ENCODE assay signal across 8 cellular contexts in the genomic region with DNA sequence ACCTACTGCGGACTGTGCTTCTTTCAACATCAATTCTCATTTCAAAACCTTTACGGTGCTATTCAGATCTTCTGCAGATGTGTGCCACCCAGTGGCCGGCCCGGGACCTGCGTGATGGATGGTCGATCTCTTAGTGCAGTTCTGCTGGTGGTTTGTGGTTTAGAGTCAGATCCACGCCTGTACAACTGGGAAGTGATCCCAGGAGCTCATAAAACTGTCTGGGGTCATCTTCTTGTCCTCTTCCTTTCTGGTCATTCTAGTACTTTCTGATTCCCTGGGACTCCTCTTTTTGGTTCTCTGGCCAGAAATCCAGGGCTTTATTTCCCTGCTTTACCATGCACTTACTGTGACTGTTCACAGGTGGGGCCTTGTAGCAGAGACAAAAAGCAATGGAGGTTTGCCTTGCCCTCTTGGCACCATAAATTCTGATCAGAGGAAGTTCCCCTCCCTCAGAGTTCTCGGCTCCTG. TPM values are rescaled to one million over a fixed set of nuclear protein-coding genes. Genes with fewer than 3 reads are reported as not detected.
DNase-seq lines count a peak whose midpoint lies in the region; ATAC-seq and TF ChIP-seq lines count a peak whose summit lies in the region.

No MANE protein-coding gene starts in this region.

- DNase-seq in AG09309 (ENCODE audit: low read depth) (peak; percentile 90), mucosa of descending colon (peak; percentile 84 to 97 (median 92))
- peak; percentile 74 for DNase-seq in Jurkat, Clone E6-1 (ENCODE audit: low read depth, low spot score)
- DNase-seq in activated CD8-positive, alpha-beta memory T cell treated with anti-CD3 and anti-CD28 coated beads, Interleukin-2, amount 50 U/mL, for 1 hour (ENCODE audit: extremely low read depth), result peak; percentile 47
- peak; percentile 59 to 61 for DNase-seq in stimulated activated CD8-positive, alpha-beta memory T cell treated with anti-CD3 and anti-CD28 coated beads, Interleukin-4, amount 100 ng/mL, for 4 hours (ENCODE audit: low read depth in 2 of 2, low spot score in 1 of 2)

- ATAC-seq in GM18909 (IDR thresholded peaks at IDR 0.05; ENCODE audit: poor library complexity, unreplicated experiment), result peak; percentile 77
- peak; percentile 99 for ATAC-seq in mucosa of descending colon

- no peaks in the 10 kb centered on the region for H4K20me1 ChIP-seq in OCI-LY3 (ENCODE audit: insufficient read depth, low read length)

- H3K4me1 ChIP-seq in OCI-LY3 (ENCODE audit: low read length) (peaks cover 20% of the 10 kb centered on the region), endocrine pancreas (ENCODE audit: control insufficient read depth, insufficient read depth, low read length) (no peaks in the 10 kb centered on the region), mucosa of descending colon (ENCODE audit: low read depth) (no peaks in the 10 kb centered on the region)

- peak; percentile 93 for TF ChIP-seq CTCF in AG09309 (IDR thresholded peaks at IDR 0.05; ENCODE audit: control insufficient read depth, insufficient read depth, low read depth, low read length, missing control alignments)
- TF ChIP-seq CTCF in OCI-LY3 (IDR thresholded peaks at IDR 0.05; ENCODE audit: low read depth, low read length), result peak; percentile 96
- TF ChIP-seq CTCF in mucosa of descending colon (IDR thresholded peaks at IDR 0.05), result peak; percentile 70

- H2AFZ ChIP-seq in OCI-LY3 (ENCODE audit: low read depth, low read length), result no peak overlapping the region

- no peak overlapping the region for H3K9ac ChIP-seq in OCI-LY3 (ENCODE audit: low read length)
- H3K9ac ChIP-seq in endocrine pancreas (ENCODE audit: control insufficient read depth, insufficient read depth, low read length), result no peak overlapping the region

- H3K9me3 ChIP-seq in OCI-LY3 (ENCODE audit: insufficient read depth, low read length), result no peaks in the 10 kb centered on the region
- no peaks in the 10 kb centered on the region for H3K9me3 ChIP-seq in endocrine pancreas (ENCODE audit: control insufficient read depth, low read length)
- no peaks in the 10 kb centered on the region for H3K9me3 ChIP-seq in mucosa of descending colon

- no peak overlapping the region for H3K4me3 ChIP-seq in AG09309 (ENCODE audit: control insufficient read depth, low read depth, low read length)
- no peak overlapping the region for H3K4me3 ChIP-seq in Jurkat, Clone E6-1 (ENCODE audit: low read length)
- H3K4me3 ChIP-seq in OCI-LY3 (ENCODE audit: low read length), result no peak overlapping the region
- H3K4me3 ChIP-seq in endocrine pancreas (ENCODE audit: control insufficient read depth, insufficient read depth, low read length), result peak overlapping the region; percentile 38
- H3K4me3 ChIP-seq in mucosa of descending colon, result no peak overlapping the region

- H3K27ac ChIP-seq in OCI-LY3 (ENCODE audit: low read length), result no peak overlapping the region

- H3K79me2 ChIP-seq in OCI-LY3 (ENCODE audit: low read length), result no peaks in the 10 kb centered on the region

- intact Hi-C loops in mucosa of descending colon (cut with DNase I, micrococcal nuclease), result no loop called here

- H3K36me3 ChIP-seq in OCI-LY3 (replicated peaks; ENCODE audit: low read depth, low read length), result no peaks in the 10 kb centered on the region
- H3K36me3 ChIP-seq in endocrine pancreas (ENCODE audit: control insufficient read depth, insufficient read depth, low read length), result no peaks in the 10 kb centered on the region
- no peaks in the 10 kb centered on the region for H3K36me3 ChIP-seq in mucosa of descending colon (ENCODE audit: low read depth)

- peak overlapping the region; percentile 27 for H3K4me2 ChIP-seq in OCI-LY3 (ENCODE audit: low read length)

- H3K27me3 ChIP-seq in OCI-LY3 (ENCODE audit: low read depth, low read length) (peaks cover 22% of the 10 kb centered on the region), endocrine pancreas (ENCODE audit: control insufficient read depth, insufficient read depth, low read length) (no peaks in the 10 kb centered on the region)

RNA-seq across cellular contexts. Expression of gene SELENOI, which starts 15.8 kb away (rescaled TPM):
- 10.6 TPM for polyA plus RNA-seq in Jurkat, Clone E6-1 (2012; ENCODE audit: insufficient read depth, insufficient read length)
- total RNA-seq in mucosa of descending colon, result 10 to 100 TPM; 27.4 to 42.6 (median 28.0) TPM

RNA-seq across cellular contexts. Expression of gene ADGRF3, which starts 16.4 kb away (rescaled TPM):
- 2.2 TPM for polyA plus RNA-seq in Jurkat, Clone E6-1 (2012; ENCODE audit: insufficient read depth, insufficient read length)
- under 1 TPM; 0.13 to 0.77 (median 0.32) TPM for total RNA-seq in mucosa of descending colon
